ENCODE assay signal across 1 cellular context in the genomic region with DNA sequence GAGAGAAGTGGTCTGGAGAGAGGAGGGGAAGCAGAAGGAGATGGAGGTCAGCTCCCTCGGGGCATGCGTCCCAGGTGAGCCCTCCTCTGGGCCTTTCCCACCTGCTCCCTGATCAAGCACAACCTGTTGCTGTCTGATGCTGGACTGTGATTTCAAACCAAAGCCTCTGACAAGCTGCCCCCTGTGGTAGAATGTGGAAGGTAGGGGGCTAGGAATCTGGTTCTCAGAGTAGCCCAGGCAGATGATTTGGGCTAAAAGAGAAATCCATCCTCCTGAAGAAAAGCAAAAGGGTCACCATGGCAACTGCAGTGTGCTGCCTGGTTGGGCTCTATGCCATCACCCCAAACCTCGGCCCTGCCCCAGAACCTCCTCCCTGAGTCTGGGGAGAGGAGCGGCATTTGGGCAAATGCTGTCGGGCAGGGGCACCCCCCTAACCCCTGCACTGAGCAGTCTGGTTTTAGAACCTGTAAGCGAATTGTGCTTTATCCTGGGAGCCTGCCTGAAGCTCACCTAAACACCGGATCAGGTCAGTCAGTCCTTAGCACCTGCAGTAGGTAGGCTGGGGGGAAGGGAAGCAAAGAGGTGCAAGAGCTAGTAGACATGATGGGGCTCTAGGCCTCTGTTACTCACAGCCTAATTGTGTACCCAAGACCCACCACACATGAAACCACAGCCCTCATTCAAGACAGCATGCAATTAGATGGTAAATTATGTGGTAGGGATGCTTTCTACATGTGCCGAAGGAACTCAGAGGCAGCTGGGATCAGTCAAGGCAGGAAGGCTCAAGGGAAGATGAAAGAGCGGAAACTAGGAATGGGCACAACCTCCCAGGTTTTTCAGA.
TF ChIP-seq lines count a peak whose summit lies in the region.

No MANE protein-coding gene starts in this region.

TF ChIP-seq in H1, 55 proteins besides CTCF, POLR2A, EP300 and RAD21 (continued from another document):
- no peak for TF ChIP-seq TEAD4 (IDR thresholded peaks at IDR 0.05; ENCODE audit: low read depth, low read length)
- TF ChIP-seq GTF2F1 (IDR thresholded peaks at IDR 0.05; ENCODE audit: borderline replicate concordance, low read depth, low read length), result no peak
- no peak for TF ChIP-seq NANOG (IDR thresholded peaks at IDR 0.05; ENCODE audit: insufficient read depth, low read depth, low read length, poor library complexity, severe bottlenecking)
- no peak for TF ChIP-seq CREB1 (IDR thresholded peaks at IDR 0.05)
- TF ChIP-seq E2F6 (IDR thresholded peaks at IDR 0.05), result no peak
- TF ChIP-seq NRF1 (IDR thresholded peaks at IDR 0.05; ENCODE audit: low read depth, low read length), result no peak
- no peak for TF ChIP-seq POLR2AphosphoS5 (IDR thresholded peaks at IDR 0.05; ENCODE audit: low read depth, low read length)
- no peak for TF ChIP-seq USF2 (IDR thresholded peaks at IDR 0.05; ENCODE audit: low read length)
- TF ChIP-seq TBP (IDR thresholded peaks at IDR 0.05; ENCODE audit: low read depth, low read length), result no peak
- TF ChIP-seq, protein P1, sequence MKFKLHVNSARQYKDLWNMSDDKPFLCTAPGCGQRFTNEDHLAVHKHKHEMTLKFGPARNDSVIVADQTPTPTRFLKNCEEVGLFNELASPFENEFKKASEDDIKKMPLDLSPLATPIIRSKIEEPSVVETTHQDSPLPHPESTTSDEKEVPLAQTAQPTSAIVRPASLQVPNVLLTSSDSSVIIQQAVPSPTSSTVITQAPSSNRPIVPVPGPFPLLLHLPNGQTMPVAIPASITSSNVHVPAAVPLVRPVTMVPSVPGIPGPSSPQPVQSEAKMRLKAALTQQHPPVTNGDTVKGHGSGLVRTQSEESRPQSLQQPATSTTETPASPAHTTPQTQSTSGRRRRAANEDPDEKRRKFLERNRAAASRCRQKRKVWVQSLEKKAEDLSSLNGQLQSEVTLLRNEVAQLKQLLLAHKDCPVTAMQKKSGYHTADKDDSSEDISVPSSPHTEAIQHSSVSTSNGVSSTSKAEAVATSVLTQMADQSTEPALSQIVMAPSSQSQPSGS (IDR thresholded peaks at IDR 0.05; ENCODE audit: low read length), result no peak
- TF ChIP-seq CHD1 (IDR thresholded peaks at IDR 0.05; ENCODE audit: low read depth, low read length), result no peak
- TF ChIP-seq RNF2 (IDR thresholded peaks at IDR 0.05; ENCODE audit: borderline replicate concordance, low read depth, low read length, missing control alignments, poor library complexity, severe bottlenecking), result no peak
- TF ChIP-seq SUZ12 (IDR thresholded peaks at IDR 0.05; ENCODE audit: low read length), result no peak
- TF ChIP-seq SP1 (IDR thresholded peaks at IDR 0.05; ENCODE audit: low read depth, low read length), result no peak
- no peak for TF ChIP-seq BACH1 (IDR thresholded peaks at IDR 0.05; ENCODE audit: low read length)
